29 cellular contexts compared by ENCODE assay signal in the genomic region with DNA sequence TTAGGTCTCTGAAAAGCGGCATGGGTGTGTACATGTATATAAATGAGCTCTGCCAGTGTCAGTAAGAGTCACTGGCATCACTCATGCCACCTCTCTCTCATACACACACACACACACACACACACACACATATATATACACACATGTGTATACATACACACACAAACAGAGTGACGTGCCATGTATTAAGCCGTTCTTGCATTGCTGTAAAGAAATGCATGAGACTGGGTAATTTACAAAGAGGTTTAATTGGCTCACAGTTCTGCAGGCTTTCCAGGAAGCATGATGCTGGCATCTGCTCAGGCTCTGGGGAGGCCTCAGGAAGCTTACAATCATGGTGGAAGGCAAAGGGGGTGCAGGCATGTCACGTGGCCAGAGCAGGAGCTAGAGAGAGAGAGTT.
"Had no signal": no experiment of that assay in that cellular context is flagged by ENCODE, and none has a peak within 500 bp of the region (broad histone marks: within the 10 kb centered on the region; RNA-seq: fewer than 3 reads in every experiment).

No MANE protein-coding gene starts in this region.

- H3K27me3 ChIP-seq: neural progenitor cell, neutrophil, right atrium auricular region, right lobe of liver, stomach, testis, thyroid gland, transverse colon, upper lobe of left lung, vagina had no signal

- H3K36me3 ChIP-seq: neutrophil had no signal

- H3K27me3 Mint-ChIP-seq: stimulated activated naive B cell treated with anti-CD40 and anti-IgM and Interleukin-4, amounts not matched to agents 10 μg/mL and 1 μg/mL and 100 μg/mL, for 72 hours had no signal

- H3K27ac ChIP-seq: left ventricle myocardium inferior, neural progenitor cell, neutrophil, parathyroid adenoma, right atrium auricular region, right lobe of liver, skin epidermis, testis, thyroid gland, transverse colon, upper lobe of left lung, vagina had no signal

- H3K27ac Mint-ChIP-seq: mesothelial cell of epicardium; nephron progenitor cell; neural progenitor cell; stimulated activated naive B cell treated with anti-CD40 and anti-IgM and Interleukin-4, amounts not matched to agents 10 μg/mL and 1 μg/mL and 100 μg/mL, for 72 hours had no signal

- H3K4me3 ChIP-seq: left ventricle myocardium inferior, lung, mucosa of descending colon, neural progenitor cell, right atrium auricular region, right lobe of liver, skin epidermis, stomach, testis, thyroid gland, transverse colon, upper lobe of left lung, vagina had no signal

- ATAC-seq: left colon; mucosa of descending colon; naive thymus-derived CD4-positive, alpha-beta T cell; right lobe of liver; stimulated activated naive B cell treated with anti-CD40 and anti-IgM and Interleukin-4, amounts not matched to agents 10 μg/mL and 1 μg/mL and 100 μg/mL, for 72 hours; stimulated activated naive CD8-positive, alpha-beta T cell treated with anti-CD3 and anti-CD28 coated beads, Interleukin-15, Interleukin-2, amounts not matched to agents 100 U/mL and 50 U/mL, for 24 hours had no signal

- H3K9me3 ChIP-seq: mucosa of descending colon, neutrophil, right lobe of liver, testis, thyroid gland, transverse colon, upper lobe of left lung, vagina had no signal

- H3K36me3 Mint-ChIP-seq: mesothelial cell of epicardium had no signal

- H3K4me3 Mint-ChIP-seq: mesothelial cell of epicardium; naive thymus-derived CD4-positive, alpha-beta T cell; nephron progenitor cell; neural progenitor cell; stimulated activated naive B cell treated with anti-CD40 and anti-IgM and Interleukin-4, amounts not matched to agents 10 μg/mL and 1 μg/mL and 100 μg/mL, for 72 hours had no signal

- DNase-seq: hippocampal formation; kidney; left colon; left ventricle myocardium inferior; mesendoderm; mucosa of descending colon; naive thymus-derived CD4-positive, alpha-beta T cell; nephron progenitor cell; occipital lobe; right lobe of liver; stimulated activated CD4-positive, alpha-beta T cell treated with anti-CD3 and anti-CD28 coated beads, Interleukin-12 subunit alpha, Interleukin-12 subunit beta, amount 100 ng/mL, for 4 hours; stimulated activated CD4-positive, alpha-beta T cell treated with anti-CD3 and anti-CD28 coated beads, Interleukin-15, amount 100 ng/mL, for 24 hours; stimulated activated CD4-positive, alpha-beta T cell treated with anti-CD3 and anti-CD28 coated beads, Interleukin-2, amount 100 ng/mL, for 24 hours; stimulated activated CD4-positive, alpha-beta T cell treated with anti-CD3 and anti-CD28 coated beads, Interleukin-4, amount 100 ng/mL, for 1 hour; stimulated activated naive B cell treated with anti-CD40 and anti-IgM and Interleukin-4, amounts not matched to agents 10 μg/mL and 1 μg/mL and 100 μg/mL, for 72 hours; stimulated activated naive CD8-positive, alpha-beta T cell treated with anti-CD3 and anti-CD28 coated beads, Interleukin-15, Interleukin-2, amounts not matched to agents 100 U/mL and 50 U/mL, for 24 hours; stomach; testis; thyroid gland; transverse colon; upper lobe of left lung had no signal

- H3K9ac ChIP-seq: neural progenitor cell, parathyroid adenoma had no signal
